16 cellular contexts compared by ENCODE assay signal in genomic region chrX:56727531-56727930, GRCh38. TPM values are rescaled to one million over a fixed set of nuclear protein-coding genes. Genes with fewer than 3 reads are reported as not detected.
A peak's percentile ranks its signal among the peaks of the same experiment; 100 is the strongest.
DNase-seq lines count a peak whose midpoint lies in the region; ATAC-seq and TF ChIP-seq lines count a peak whose summit lies in the region.
"Had no signal": no experiment of that assay in that cellular context is flagged by ENCODE, and none has a peak within 500 bp of the region (broad histone marks: within the 10 kb centered on the region; RNA-seq: fewer than 3 reads in every experiment).

No MANE protein-coding gene starts in this region.

- H3K4me3 Mint-ChIP-seq in activated CD4-positive, alpha-beta T cell treated with anti-CD3 and anti-CD28 coated beads for 36 hours: no peak overlapping the region
- H3K4me3 Mint-ChIP-seq in IgD-negative memory B cell: peak overlapping the region in 1 of 4 donors; percentile 82
- no peak overlapping the region for H3K4me3 Mint-ChIP-seq in nephron progenitor cell

- intact Hi-C loops in activated CD4-positive, alpha-beta T cell treated with anti-CD3 and anti-CD28 coated beads for 36 hours (cut with DNase I, micrococcal nuclease): loop anchor here (2.0 to 5.0 kb wide), 2 partner anchors 265 to 820 kb away; no protein-coding TSS in a partner anchor

- H3K4me1 Mint-ChIP-seq in activated CD4-positive, alpha-beta T cell treated with anti-CD3 and anti-CD28 coated beads for 36 hours: peaks cover 23% of the 10 kb centered on the region
- peaks cover 3 to 11% (median 9%) of the 10 kb centered on the region in 3 donors for H3K4me1 Mint-ChIP-seq in IgD-negative memory B cell
- peaks cover 20% of the 10 kb centered on the region for H3K4me1 Mint-ChIP-seq in nephron progenitor cell

- no peak for TF ChIP-seq CTCF in nephron progenitor cell (IDR thresholded peaks at IDR 0.05)

- CTCF ChIA-PET in activated CD4-positive, alpha-beta T cell treated with anti-CD3 and anti-CD28 coated beads for 36 hours (lab: Charles Lee): interaction anchor here (0.6 to 4.1 kb wide), 10 partner anchors 8 to 663 kb away, joined by 3 to 33 read pairs (median 4); partner anchors contain the start of gene UBQLN2

- peaks cover 1% of the 10 kb centered on the region for H3K36me3 Mint-ChIP-seq in activated CD4-positive, alpha-beta T cell treated with anti-CD3 and anti-CD28 coated beads for 36 hours (ENCODE audit: low read depth)
- H3K36me3 Mint-ChIP-seq in IgD-negative memory B cell: no peaks in the 10 kb centered on the region
- no peaks in the 10 kb centered on the region for H3K36me3 Mint-ChIP-seq in activated naive CD4-positive, alpha-beta T cell treated with anti-CD3 and anti-CD28 coated beads, Interleukin-2, amount 50 U/mL, for 72 hours
- H3K36me3 Mint-ChIP-seq in nephron progenitor cell (ENCODE audit: low read depth): no peaks in the 10 kb centered on the region
- H3K36me3 Mint-ChIP-seq: naive B cell had no signal

- no peak for DNase-seq in activated CD4-positive, alpha-beta T cell treated with anti-CD3 and anti-CD28 coated beads for 36 hours
- no peak for DNase-seq in activated CD4-positive, alpha-beta T cell treated with anti-CD3 and anti-CD28 coated beads, Interleukin-2, amount 50 U/mL, for 48 hours
- no peak for DNase-seq in activated naive CD4-positive, alpha-beta T cell treated with anti-CD3 and anti-CD28 coated beads, Interleukin-2, amount 50 U/mL, for 72 hours (ENCODE audit: low spot score in 2 of 2)
- DNase-seq in nephron progenitor cell (no peak), GOT3 (lab: John Stamatoyannopoulos, UW) (no peak), NCI-H526 (lab: John Stamatoyannopoulos, UW) (no peak)
- DNase-seq: foreskin keratinocyte; hypothalamus; islet precursor cell; naive B cell; NCI-H146; stimulated activated CD4-positive, alpha-beta T cell treated with anti-CD3 and anti-CD28 coated beads, Interleukin-4, amount 100 ng/mL, for 24 hours; upper lobe of left lung had no signal

- H3K9me3 Mint-ChIP-seq in activated CD4-positive, alpha-beta T cell treated with anti-CD3 and anti-CD28 coated beads for 36 hours (ENCODE audit: low read depth): no peaks in the 10 kb centered on the region
- H3K9me3 Mint-ChIP-seq in IgD-negative memory B cell: no peaks in the 10 kb centered on the region
- H3K9me3 Mint-ChIP-seq in activated naive CD4-positive, alpha-beta T cell treated with anti-CD3 and anti-CD28 coated beads, Interleukin-2, amount 50 U/mL, for 72 hours: no peaks in the 10 kb centered on the region
- peaks cover 17% of the 10 kb centered on the region for H3K9me3 Mint-ChIP-seq in nephron progenitor cell
- H3K9me3 Mint-ChIP-seq: naive B cell had no signal

- no peak for ATAC-seq in activated CD4-positive, alpha-beta T cell treated with anti-CD3 and anti-CD28 coated beads for 36 hours
- ATAC-seq in activated naive CD4-positive, alpha-beta T cell treated with anti-CD3 and anti-CD28 coated beads, Interleukin-2, amount 50 U/mL, for 72 hours: no peak
- ATAC-seq in SK-N-SH treated with all-trans-retinoic acid at 6 μM for 48 hours: no peak
- ATAC-seq: foreskin keratinocyte had no signal

- H3K27me3 Mint-ChIP-seq in activated CD4-positive, alpha-beta T cell treated with anti-CD3 and anti-CD28 coated beads for 36 hours: no peaks in the 10 kb centered on the region
- peaks cover 1% of the 10 kb centered on the region for H3K27me3 Mint-ChIP-seq in IgD-negative memory B cell
- peaks cover 3% of the 10 kb centered on the region for H3K27me3 Mint-ChIP-seq in nephron progenitor cell (ENCODE audit: low read depth, poor library complexity)
- H3K27me3 Mint-ChIP-seq: progenitor cell of endocrine pancreas had no signal

- H3K27ac Mint-ChIP-seq in activated CD4-positive, alpha-beta T cell treated with anti-CD3 and anti-CD28 coated beads for 36 hours: peak overlapping the region; percentile 25
- H3K27ac Mint-ChIP-seq in IgD-negative memory B cell (peak overlapping the region in 2 of 3 donors; percentile 5 to 72), nephron progenitor cell (peak overlapping the region; percentile 24)
- peak overlapping the region; percentile 9 to 48 for H3K27ac Mint-ChIP-seq in activated naive CD4-positive, alpha-beta T cell treated with anti-CD3 and anti-CD28 coated beads, Interleukin-2, amount 50 U/mL, for 72 hours
- H3K27ac Mint-ChIP-seq: progenitor cell of endocrine pancreas had no signal

- POLR2A ChIA-PET in activated CD4-positive, alpha-beta T cell treated with anti-CD3 and anti-CD28 coated beads for 36 hours (lab: Charles Lee): no interaction called here

TF ChIP-seq in SK-N-SH treated with all-trans-retinoic acid at 6 μM for 48 hours, 23 proteins besides CTCF, POLR2A, EP300 and RAD21 (continues in another document):
- no peak for TF ChIP-seq GLIS3 (CRISPR knock-in tag; IDR thresholded peaks at IDR 0.05)
- no peak for TF ChIP-seq TSHZ2 (CRISPR knock-in tag; IDR thresholded peaks at IDR 0.05)
- TF ChIP-seq CREB5 (CRISPR knock-in tag; IDR thresholded peaks at IDR 0.05; ENCODE audit: low read depth): no peak
- TF ChIP-seq PATZ1 (CRISPR knock-in tag; IDR thresholded peaks at IDR 0.05; ENCODE audit: borderline replicate concordance): no peak
- TF ChIP-seq ZC3H10 (CRISPR knock-in tag; IDR thresholded peaks at IDR 0.05): no peak
- TF ChIP-seq ESRRG (CRISPR knock-in tag; IDR thresholded peaks at IDR 0.05): no peak
- TF ChIP-seq ISL1 (CRISPR knock-in tag; IDR thresholded peaks at IDR 0.05): no peak
- no peak for TF ChIP-seq TCF4 (CRISPR knock-in tag; IDR thresholded peaks at IDR 0.05; ENCODE audit: borderline replicate concordance)
- TF ChIP-seq ZNF70 (CRISPR knock-in tag; IDR thresholded peaks at IDR 0.05): no peak
- no peak for TF ChIP-seq CSDC2 (CRISPR knock-in tag; IDR thresholded peaks at IDR 0.05)

RNA-seq across cellular contexts. Expression of gene NBDY, which starts 1.5 kb away (rescaled TPM):
- total RNA-seq in activated CD4-positive, alpha-beta T cell treated with anti-CD3 and anti-CD28 coated beads for 36 hours: 10 to 100 TPM; 37.0 to 53.3 TPM
- 59.1 TPM for polyA plus RNA-seq in IgD-negative memory B cell
- total RNA-seq in activated naive CD4-positive, alpha-beta T cell treated with anti-CD3 and anti-CD28 coated beads, Interleukin-2, amount 50 U/mL, for 72 hours: 10 to 100 TPM; 52.3 to 63.6 TPM
